Comparison of ENCODE assay signal across 11 cellular contexts in genomic region chr17:35807371-35808144, GRCh38. TPM values are rescaled to one million over a fixed set of nuclear protein-coding genes. Genes with fewer than 3 reads are reported as not detected.
DNase-seq lines count a peak whose midpoint lies in the region; ATAC-seq, FAIRE-seq and TF ChIP-seq lines count a peak whose summit lies in the region.
"Had no signal": no experiment of that assay in that cellular context is flagged by ENCODE, and none has a peak within 500 bp of the region (broad histone marks: within the 10 kb centered on the region; RNA-seq: fewer than 3 reads in every experiment).

No MANE protein-coding gene starts in this region.

- H3K4me3 ChIP-seq in CD4-positive, alpha-beta memory T cell (ENCODE audit: low read length in 2 of 2), result no peak overlapping the region
- H3K4me3 ChIP-seq in Loucy (ENCODE audit: low read length, poor library complexity, severe bottlenecking) (peak overlapping the region; percentile 89), K562 (no peak overlapping the region)

- H3K79me2 ChIP-seq in Loucy (ENCODE audit: insufficient read depth, low read length) (peaks cover 33% of the 10 kb centered on the region), K562 (ENCODE audit: control insufficient read depth, insufficient read depth, low read length) (peaks cover 42% of the 10 kb centered on the region)

- H3K9me2 ChIP-seq in Loucy (replicated peaks; ENCODE audit: low read depth, low read length), result no peaks in the 10 kb centered on the region

- TF ChIP-seq RAD21 in K562 (CRISPR knock-in tag; conservative IDR thresholded peaks at IDR 0.05 in 1 of 2, IDR thresholded peaks at IDR 0.05 in 1 of 2), result no peak

- no TSS peak for BruUV-seq in K562 (replicated peaks; lab: Mats Ljungman, UMichigan)

- H3K9me3 ChIP-seq in CD4-positive, alpha-beta memory T cell (ENCODE audit: control insufficient read depth in 1 of 2, low read length in 2 of 2), result no peaks in the 10 kb centered on the region
- H3K9me3 ChIP-seq in Loucy (ENCODE audit: insufficient read depth, low read depth, low read length) (no peaks in the 10 kb centered on the region), K562 (replicated peaks; ENCODE audit: control insufficient read depth, insufficient read depth, low read depth, low read length) (no peaks in the 10 kb centered on the region)

- FAIRE-seq in K562 (lab: Jason Lieb, UNC), result no peak

- peaks cover 37% of the 10 kb centered on the region for H3K4me1 ChIP-seq in CD4-positive, alpha-beta memory T cell (ENCODE audit: insufficient read depth, low read length)
- H3K4me1 ChIP-seq in Loucy (ENCODE audit: insufficient read depth, low read length, poor library complexity, severe bottlenecking), result peaks cover 36% of the 10 kb centered on the region
- H3K4me1 ChIP-seq in K562 (replicated peaks in 1 of 2; ENCODE audit: control insufficient read depth in 2 of 2, insufficient read depth in 2 of 2, low read length in 2 of 2), result peaks cover 9 to 21% of the 10 kb centered on the region in 2 experiments; a peak in 4 of 5 replicates

- H3K9me1 ChIP-seq in K562 (ENCODE audit: control insufficient read depth, insufficient read depth, low read length), result no peaks in the 10 kb centered on the region

- H4K20me1 ChIP-seq in Loucy (ENCODE audit: insufficient read depth, low read length, poor library complexity, severe bottlenecking) (peaks cover 32% of the 10 kb centered on the region), K562 (replicated peaks; ENCODE audit: control insufficient read depth, insufficient read depth, low read length) (peaks cover 18% of the 10 kb centered on the region; the same call in 1 of the 2 replicates)

- peak overlapping the region; percentile 93 for H3K4me2 ChIP-seq in Loucy (ENCODE audit: low read depth, low read length, poor library complexity, severe bottlenecking)
- peak overlapping the region; percentile 95; the same call in 1 of the 2 replicates for H3K4me2 ChIP-seq in K562 (ENCODE audit: insufficient read depth, low read length)

- peak overlapping the region in 6 of 8 donors; percentile 42 to 98 (median 71) for H3K4me3 Mint-ChIP-seq in CD4-positive, alpha-beta memory T cell
- H3K4me3 Mint-ChIP-seq in naive B cell, result peak overlapping the region in 7 of 8 donors; percentile 25 to 99 (median 92)

- no peak for TF ChIP-seq CTCF in Loucy (conservative IDR thresholded peaks at IDR 0.05; ENCODE audit: low read length)
- TF ChIP-seq CTCF in K562 (IDR thresholded peaks at IDR 0.05 in 2 of 3, conservative IDR thresholded peaks at IDR 0.05 in 1 of 3; ENCODE audit: insufficient read depth in 2 of 3, low read depth in 1 of 3, low read length in 3 of 3), result no peak

- ATAC-seq in K562 (no peak), naive B cell (ENCODE audit: low read depth in 2 of 2) (no peak), GM18858 (IDR thresholded peaks at IDR 0.05; ENCODE audit: unreplicated experiment) (no peak)

- WGBS in K562 (ENCODE audit: insufficient coverage, low coverage, missing lambda C conversion rate), result 24% methylated on average over 6 of the region's 7 CpGs

- POLR2A ChIA-PET in CD4-positive, alpha-beta memory T cell (lab: Charles Lee; ENCODE audit: partially characterized antibody), result interaction anchor here (0.6 to 3.5 kb wide), 11 partner anchors 11 to 827 kb away, joined by 3 to 115 read pairs (median 5); partner anchors contain the start of gene MMP28
- POLR2A ChIA-PET in K562 (lab: Yijun Ruan, JAX), result interaction anchor here (0.6 to 1.6 kb wide), 6 partner anchors 21 to 60 kb away, joined by 3 to 7 read pairs (median 4); no protein-coding TSS in a partner anchor

- H3K4me1 Mint-ChIP-seq in CD4-positive, alpha-beta memory T cell, result peaks cover 25 to 51% (median 38%) of the 10 kb centered on the region in 4 donors
- peaks cover 25 to 42% (median 25%) of the 10 kb centered on the region in 3 donors for H3K4me1 Mint-ChIP-seq in naive B cell

- DNase-seq in CD4-positive, alpha-beta memory T cell, result no peak
- DNase-seq in K562 (ENCODE audit: extremely low read depth in 1 of 4, low spot score in 3 of 4), result no peak
- DNase-seq in naive B cell, result no peak
- DNase-seq in NCI-H82 treated with DMSO at 0.1 percent for 48 hours (lab: John Stamatoyannopoulos, UW; ENCODE audit: unreplicated experiment), result no peak
- no peak for DNase-seq in retina
- DNase-seq in islet precursor cell, result no peak
- DNase-seq: NCI-H1436, Right ventricle myocardium superior had no signal

- no peaks in the 10 kb centered on the region for H3K27me3 ChIP-seq in CD4-positive, alpha-beta memory T cell (ENCODE audit: insufficient read depth, low read length)
- H3K27me3 ChIP-seq in Loucy (ENCODE audit: insufficient read depth, low read length, poor library complexity, severe bottlenecking) (no peaks in the 10 kb centered on the region), K562 (ENCODE audit: control insufficient read depth in 2 of 2, insufficient read depth in 2 of 2, low read length in 2 of 2) (no peaks in the 10 kb centered on the region)

- H3K36me3 ChIP-seq in CD4-positive, alpha-beta memory T cell (ENCODE audit: insufficient read depth, low read length), result no peaks in the 10 kb centered on the region
- H3K36me3 ChIP-seq in Loucy (ENCODE audit: insufficient read depth, low read length), result 0 out of 2 replicates have a peak, but pooled peaks cover 3% of the 10 kb centered on the region
- peaks cover 19% of the 10 kb centered on the region; the same call in 2 of the 3 replicates for H3K36me3 ChIP-seq in K562 (ENCODE audit: control insufficient read depth, insufficient read depth, low read length)

- TF ChIP-seq EP300 in K562 (IDR thresholded peaks at IDR 0.05; ENCODE audit: low read length), result no peak

- H3K9me3 Mint-ChIP-seq in CD4-positive, alpha-beta memory T cell, result no peaks in the 10 kb centered on the region
- H3K9me3 Mint-ChIP-seq in naive B cell, result no peaks in the 10 kb centered on the region

- H3F3A ChIP-seq in Loucy (ENCODE audit: low read depth), result no peaks in the 10 kb centered on the region

- H3K27ac Mint-ChIP-seq in CD4-positive, alpha-beta memory T cell, result peak overlapping the region in 6 of 7 donors; percentile 10 to 99 (median 98)
- H3K27ac Mint-ChIP-seq in naive B cell, result peak overlapping the region in 3 of 6 donors; percentile 87 to 96 (median 92)

- peak overlapping the region; percentile 85 for H3K27ac ChIP-seq in CD4-positive, alpha-beta memory T cell (ENCODE audit: low read depth, low read length)
- no peak overlapping the region for H3K27ac ChIP-seq in K562 (ENCODE audit: extremely low read depth, low read depth, low read length)

- intact Hi-C loops in CD4-positive, alpha-beta memory T cell (cut with micrococcal nuclease), result loop anchor here (5.0 kb wide), 1 partner anchor 220 kb away; the partner anchor contains the start of gene AP2B1
- intact Hi-C loops in K562 (cut with micrococcal nuclease), result loop anchor here (5.0 kb wide), 1 partner anchor 240 kb away; no protein-coding TSS in a partner anchor

- no peaks in the 10 kb centered on the region for H3K27me3 Mint-ChIP-seq in CD4-positive, alpha-beta memory T cell
- no peaks in the 10 kb centered on the region for H3K27me3 Mint-ChIP-seq in naive B cell

- in situ Hi-C loops in K562 (cut with MboI), result loop anchor here (5.0 kb wide), 1 partner anchor 40 kb away; no protein-coding TSS in a partner anchor

- H3K9ac ChIP-seq in Loucy (ENCODE audit: low read depth, low read length, poor library complexity, severe bottlenecking), result peak overlapping the region; percentile 91
- H3K9ac ChIP-seq in K562 (ENCODE audit: insufficient read depth in 1 of 2, low read depth in 2 of 2, low read length in 2 of 2), result no peak overlapping the region

- CTCF ChIA-PET in CD4-positive, alpha-beta memory T cell (lab: Charles Lee; ENCODE audit: partially characterized antibody), result interaction anchor here (0.5 to 9.8 kb wide), 9 partner anchors 9 to 718 kb away, joined by 3 to 350 read pairs (median 4); partner anchors contain the start of gene C17orf50
- CTCF ChIA-PET in K562 (lab: Yijun Ruan, JAX; ENCODE audit: low intra/inter-chr PET ratio), result interaction anchor here (1.1 to 3.9 kb wide), 2 partner anchors 40 to 43 kb away, joined by 4 to 26 read pairs; no protein-coding TSS in a partner anchor

- no peak for TF ChIP-seq POLR2A in K562 (conservative IDR thresholded peaks at IDR 0.05)

- peaks cover 0 to 15% of the 10 kb centered on the region in 2 donors for H3K36me3 Mint-ChIP-seq in CD4-positive, alpha-beta memory T cell
- H3K36me3 Mint-ChIP-seq in naive B cell, result no peaks in the 10 kb centered on the region

- no peak overlapping the region for H2AFZ ChIP-seq in Loucy (ENCODE audit: low read length)
- peak overlapping the region; percentile 100 for H2AFZ ChIP-seq in K562 (ENCODE audit: low read depth, low read length)

RNA-seq across cellular contexts. Expression of gene TAF15, which starts 1.7 kb away (rescaled TPM):
- 100 to 1,000 TPM; 232 to 242 TPM for total RNA-seq in CD4-positive, alpha-beta memory T cell
- polyA plus RNA-seq in CD4-positive, alpha-beta memory T cell, result 10 to 100 TPM; 11.2 to 29.7 TPM
- 209 and 455 TPM in 2 replicates for total RNA-seq in K562 (2011; cell fraction: chromatin; rRNA removed; ENCODE audit: low replicate concordance)
- total RNA-seq in K562 (2011; cell fraction: nucleolus; rRNA removed), result 104 and 126 TPM in 2 replicates
- total RNA-seq in K562 (2011; cell fraction: nucleoplasm; rRNA removed), result 198 and 253 TPM in 2 replicates
- total RNA-seq in K562 (2014; rRNA removed), result 50.2 and 54.5 TPM in 2 replicates
- 56.8 and 64.3 TPM in 2 replicates for total RNA-seq in K562 (2014; rRNA removed; fragmentation: Illumina TruSeq; extraction: Trizol)
- total RNA-seq in K562 (2015; rRNA removed; fragmentation: Illumina TruSeq; extraction: Trizol), result 45.9 and 50.7 TPM in 2 replicates
- 178 and 213 TPM in 2 replicates for total RNA-seq in K562 (2021)
- 60.0 and 77.7 TPM in 2 replicates for polyA plus RNA-seq in K562 (2011; rRNA removed)
- 35.6 and 39.1 TPM in 2 replicates for polyA plus RNA-seq in K562 (2011; cell fraction: cytosol; rRNA removed)
- polyA plus RNA-seq in K562 (2011; cell fraction: nucleus; rRNA removed), result 59.8 and 89.8 TPM in 2 replicates
- polyA plus RNA-seq in K562 (2012), result 216 and 380 TPM in 2 replicates
- polyA plus RNA-seq in K562 (2014; fragmentation: Illumina TruSeq; extraction: Trizol), result 267 and 272 TPM in 2 replicates
- polyA plus RNA-seq in K562 (2014; fragmentation: Nextera tagmentation; extraction: Ambion mirVana), result 10 to 100 TPM in 1 of 2 experiments, 1 to 10 TPM in 1; 4.1 to 22.7 TPM
- 142 and 171 TPM in 2 replicates for polyA plus RNA-seq in K562 (2014; rRNA removed)
- 105 and 122 TPM in 2 replicates for polyA minus RNA-seq in K562 (2011; rRNA and poly(A)+ RNA removed)
- 44.4 and 68.8 TPM in 2 replicates for polyA minus RNA-seq in K562 (2011; cell fraction: cytosol; rRNA and poly(A)+ RNA removed)
- 74.2 and 95.4 TPM in 2 replicates for polyA minus RNA-seq in K562 (2011; cell fraction: nucleus; rRNA and poly(A)+ RNA removed)
- 10 to 100 TPM; 16.6 to 44.4 (median 21.7) TPM for polyA plus RNA-seq in naive B cell (ENCODE audit: low read depth in 6 of 6)

RNA-seq across cellular contexts. Expression of gene MMP28, which starts 12.1 kb away (rescaled TPM):
- total RNA-seq in CD4-positive, alpha-beta memory T cell, result under 1 TPM; 0.64 to 0.96 TPM
- polyA plus RNA-seq in CD4-positive, alpha-beta memory T cell, result under 1 TPM in 1 of 2 donors, not detected in 1; 0.23 TPM
- total RNA-seq in K562 (2011; cell fraction: chromatin; rRNA removed; ENCODE audit: low replicate concordance), result not detected in 2 replicates
- total RNA-seq in K562 (2011; cell fraction: nucleolus; rRNA removed), result not detected in 2 replicates
- total RNA-seq in K562 (2011; cell fraction: nucleoplasm; rRNA removed), result not detected in 2 replicates
- total RNA-seq in K562 (2014; rRNA removed) (not detected in 2 replicates), K562 (2014; rRNA removed; fragmentation: Illumina TruSeq; extraction: Trizol) (not detected in 2 replicates), K562 (2015; rRNA removed; fragmentation: Illumina TruSeq; extraction: Trizol) (not detected in 2 replicates), K562 (2021) (not detected in 2 replicates)
- polyA plus RNA-seq in K562 (2011; rRNA removed) (not detected in 2 replicates), K562 (2014; fragmentation: Illumina TruSeq; extraction: Trizol) (not detected in 2 replicates), K562 (2014; fragmentation: Nextera tagmentation; extraction: Ambion mirVana) (not detected), K562 (2014; rRNA removed) (not detected in 2 replicates), naive B cell (ENCODE audit: low read depth in 6 of 6) (under 1 TPM in 1 of 6 donors, not detected in 5; 0.21 TPM)
- not detected in 2 replicates for polyA plus RNA-seq in K562 (2011; cell fraction: cytosol; rRNA removed)
- not detected in 2 replicates for polyA plus RNA-seq in K562 (2011; cell fraction: nucleus; rRNA removed)
- polyA plus RNA-seq in K562 (2012), result not detected in 2 replicates
- polyA minus RNA-seq in K562 (2011; rRNA and poly(A)+ RNA removed), result not detected in 2 replicates
- not detected in 2 replicates for polyA minus RNA-seq in K562 (2011; cell fraction: cytosol; rRNA and poly(A)+ RNA removed)
- polyA minus RNA-seq in K562 (2011; cell fraction: nucleus; rRNA and poly(A)+ RNA removed), result 0.27 TPM in 1 of 2 replicates, not detected in the other

RNA-seq across cellular contexts. Expression of gene C17orf50, which starts 46.9 kb away (rescaled TPM):
- total RNA-seq in CD4-positive, alpha-beta memory T cell, result not detected
- not detected for polyA plus RNA-seq in CD4-positive, alpha-beta memory T cell
- not detected in 2 replicates for total RNA-seq in K562 (2011; cell fraction: chromatin; rRNA removed; ENCODE audit: low replicate concordance)
- not detected in 2 replicates for total RNA-seq in K562 (2011; cell fraction: nucleolus; rRNA removed)
- total RNA-seq in K562 (2011; cell fraction: nucleoplasm; rRNA removed), result not detected in 2 replicates
- total RNA-seq in K562 (2014; rRNA removed), result not detected in 2 replicates
- not detected in 2 replicates for total RNA-seq in K562 (2014; rRNA removed; fragmentation: Illumina TruSeq; extraction: Trizol)
- total RNA-seq in K562 (2015; rRNA removed; fragmentation: Illumina TruSeq; extraction: Trizol), result not detected in 2 replicates
- total RNA-seq in K562 (2021), result not detected in 2 replicates
- polyA plus RNA-seq in K562 (2011; rRNA removed), result not detected in 2 replicates
- polyA plus RNA-seq in K562 (2011; cell fraction: cytosol; rRNA removed), result not detected in 2 replicates
- polyA plus RNA-seq in K562 (2011; cell fraction: nucleus; rRNA removed), result not detected in 2 replicates
- not detected in 2 replicates for polyA plus RNA-seq in K562 (2012)
- polyA plus RNA-seq in K562 (2014; fragmentation: Illumina TruSeq; extraction: Trizol), result not detected in 2 replicates
- not detected for polyA plus RNA-seq in K562 (2014; fragmentation: Nextera tagmentation; extraction: Ambion mirVana)
- polyA plus RNA-seq in K562 (2014; rRNA removed), result not detected in 2 replicates
- polyA minus RNA-seq in K562 (2011; rRNA and poly(A)+ RNA removed), result not detected in 2 replicates
- not detected in 2 replicates for polyA minus RNA-seq in K562 (2011; cell fraction: cytosol; rRNA and poly(A)+ RNA removed)
- polyA minus RNA-seq in K562 (2011; cell fraction: nucleus; rRNA and poly(A)+ RNA removed), result not detected in 2 replicates
- not detected for polyA plus RNA-seq in naive B cell (ENCODE audit: low read depth in 6 of 6)
- total RNA-seq: mononuclear cell, Right ventricle myocardium superior had no signal

RNA-seq across cellular contexts. Expression of gene GAS2L2, which starts 54.5 kb away (rescaled TPM):
- under 1 TPM in 1 of 2 experiments, not detected in 1; 0.26 TPM for total RNA-seq in CD4-positive, alpha-beta memory T cell
- under 1 TPM in 1 of 2 donors, not detected in 1; 0.13 TPM for polyA plus RNA-seq in CD4-positive, alpha-beta memory T cell
- total RNA-seq in K562 (2011; cell fraction: chromatin; rRNA removed; ENCODE audit: low replicate concordance), result 0.09 TPM in 1 of 2 replicates, not detected in the other
- total RNA-seq in K562 (2011; cell fraction: nucleolus; rRNA removed), result not detected in 2 replicates
- total RNA-seq in K562 (2011; cell fraction: nucleoplasm; rRNA removed), result not detected in 2 replicates
- total RNA-seq in K562 (2014; rRNA removed), result not detected in 2 replicates
- not detected in 2 replicates for total RNA-seq in K562 (2014; rRNA removed; fragmentation: Illumina TruSeq; extraction: Trizol)
- total RNA-seq in K562 (2015; rRNA removed; fragmentation: Illumina TruSeq; extraction: Trizol), result not detected in 2 replicates
- total RNA-seq in K562 (2021), result not detected in 2 replicates
- not detected in 2 replicates for polyA plus RNA-seq in K562 (2011; rRNA removed)
- polyA plus RNA-seq in K562 (2011; cell fraction: cytosol; rRNA removed), result 0.01 TPM in 1 of 2 replicates, not detected in the other
- 0.03 and 0.10 TPM in 2 replicates for polyA plus RNA-seq in K562 (2011; cell fraction: nucleus; rRNA removed)
- polyA plus RNA-seq in K562 (2012), result 0.03 TPM in 1 of 2 replicates, not detected in the other
- not detected in 2 replicates for polyA plus RNA-seq in K562 (2014; fragmentation: Illumina TruSeq; extraction: Trizol)
- not detected for polyA plus RNA-seq in K562 (2014; fragmentation: Nextera tagmentation; extraction: Ambion mirVana)
- not detected in 2 replicates for polyA plus RNA-seq in K562 (2014; rRNA removed)
- polyA minus RNA-seq in K562 (2011; rRNA and poly(A)+ RNA removed), result not detected in 2 replicates
- polyA minus RNA-seq in K562 (2011; cell fraction: cytosol; rRNA and poly(A)+ RNA removed), result not detected in 2 replicates
- polyA minus RNA-seq in K562 (2011; cell fraction: nucleus; rRNA and poly(A)+ RNA removed), result not detected in 2 replicates
- not detected for polyA plus RNA-seq in naive B cell (ENCODE audit: low read depth in 6 of 6)
